In genomic region chr2:186607660-186608324, GRCh38 we compare ENCODE assay signal across 23 cellular contexts.
"Had no signal": no experiment of that assay in that cellular context is flagged by ENCODE, and none has a peak within 500 bp of the region (broad histone marks: within the 10 kb centered on the region; RNA-seq: fewer than 3 reads in every experiment).

No MANE protein-coding gene starts in this region.

- H3K9me3 ChIP-seq: body of pancreas, colonic mucosa, gastroesophageal sphincter, prostate gland, right lobe of liver, spleen, thoracic aorta, upper lobe of right lung had no signal

- H3K27ac ChIP-seq: body of pancreas, colonic mucosa, gastroesophageal sphincter, prostate gland, right lobe of liver, SK-N-MC, spleen, thoracic aorta, upper lobe of right lung had no signal

- H3K36me3 ChIP-seq: prostate gland, right lobe of liver, thoracic aorta had no signal

- H3K4me1 Mint-ChIP-seq: activated B cell treated with CpG ODN at 0.5 μM for 24 hours; activated naive CD8-positive, alpha-beta T cell treated with anti-CD3 and anti-CD28 coated beads, Interleukin-2, amount 10 ng/mL, durations not matched to agents 7 days and 5 days; naive B cell; stimulated activated naive B cell treated with anti-CD40 and anti-IgM and Interleukin-4, amounts not matched to agents 10 μg/mL and 1 μg/mL and 100 μg/mL, for 72 hours had no signal

- H3K27me3 ChIP-seq: body of pancreas, colonic mucosa, gastroesophageal sphincter, right lobe of liver, spleen, upper lobe of right lung had no signal

- H3K27me3 Mint-ChIP-seq: activated B cell treated with CpG ODN at 0.5 μM for 24 hours; activated CD8-positive, alpha-beta T cell treated with anti-CD3 and anti-CD28 coated beads for 36 hours; activated naive CD8-positive, alpha-beta T cell treated with anti-CD3 and anti-CD28 coated beads, Interleukin-2, amount 10 ng/mL, durations not matched to agents 7 days and 5 days; activated T-cell treated with anti-CD3 and anti-CD28 coated beads, Interleukin-2, amount 50 U/mL, for 24 hours; naive B cell; stimulated activated naive B cell treated with anti-CD40 and anti-IgM and Interleukin-4, amounts not matched to agents 10 μg/mL and 1 μg/mL and 100 μg/mL, for 72 hours had no signal

- H3K27ac Mint-ChIP-seq: activated B cell treated with CpG ODN at 0.5 μM for 24 hours; activated CD8-positive, alpha-beta T cell treated with anti-CD3 and anti-CD28 coated beads for 36 hours; activated naive CD8-positive, alpha-beta T cell treated with anti-CD3 and anti-CD28 coated beads, Interleukin-2, amount 10 ng/mL, durations not matched to agents 7 days and 5 days; activated T-cell treated with anti-CD3 and anti-CD28 coated beads, Interleukin-2, amount 50 U/mL, for 24 hours; activated T-helper 2 cell treated with anti-CD3 and anti-CD28 coated beads, Interferon-gamma antibody, Interleukin-2, Interleukin-4, amounts not matched to agents 10 μg/mL and 5 μg/mL and 100 μg/mL, durations not matched to agents 14 hours and 24 hours and 36 hours; stimulated activated naive B cell treated with anti-CD40 and anti-IgM and Interleukin-4, amounts not matched to agents 10 μg/mL and 1 μg/mL and 100 μg/mL, for 72 hours had no signal

- DNase-seq: activated B cell treated with CpG ODN at 0.5 μM for 24 hours; activated CD4-positive, alpha-beta T cell treated with anti-CD3 and anti-CD28 coated beads for 48 hours; activated CD8-positive, alpha-beta T cell treated with anti-CD3 and anti-CD28 coated beads for 36 hours; activated naive CD4-positive, alpha-beta T cell treated with Interleukin-2 at 50 U/mL for 16 hours; activated naive CD8-positive, alpha-beta T cell treated with anti-CD3 and anti-CD28 coated beads, Interleukin-2, amount 10 ng/mL, durations not matched to agents 7 days and 5 days; activated T-cell treated with anti-CD3 and anti-CD28 coated beads, Interleukin-2, amount 50 U/mL, for 24 hours; amygdala; body of pancreas; central memory CD4-positive, alpha-beta T cell; colonic mucosa; erythroblast; left colon; naive B cell; right lobe of liver; spleen; stimulated activated naive B cell treated with anti-CD40 and anti-IgM and Interleukin-4, amounts not matched to agents 10 μg/mL and 1 μg/mL and 100 μg/mL, for 72 hours; upper lobe of right lung had no signal

- H3K4me1 ChIP-seq: colonic mucosa, prostate gland, right lobe of liver had no signal

- ATAC-seq: activated CD8-positive, alpha-beta T cell treated with anti-CD3 and anti-CD28 coated beads for 36 hours; body of pancreas; gastroesophageal sphincter; left colon; right lobe of liver; stimulated activated naive B cell treated with anti-CD40 and anti-IgM and Interleukin-4, amounts not matched to agents 10 μg/mL and 1 μg/mL and 100 μg/mL, for 72 hours; upper lobe of right lung had no signal

- H3K9me3 Mint-ChIP-seq: activated B cell treated with CpG ODN at 0.5 μM for 24 hours; activated CD8-positive, alpha-beta T cell treated with anti-CD3 and anti-CD28 coated beads for 36 hours; activated naive CD8-positive, alpha-beta T cell treated with anti-CD3 and anti-CD28 coated beads, Interleukin-2, amount 10 ng/mL, durations not matched to agents 7 days and 5 days; activated T-cell treated with anti-CD3 and anti-CD28 coated beads, Interleukin-2, amount 50 U/mL, for 24 hours; activated T-helper 2 cell treated with anti-CD3 and anti-CD28 coated beads, Interferon-gamma antibody, Interleukin-2, Interleukin-4, amounts not matched to agents 10 μg/mL and 5 μg/mL and 100 μg/mL, durations not matched to agents 14 hours and 24 hours and 36 hours; naive B cell; neural crest cell; stimulated activated naive B cell treated with anti-CD40 and anti-IgM and Interleukin-4, amounts not matched to agents 10 μg/mL and 1 μg/mL and 100 μg/mL, for 72 hours had no signal

- H3K36me3 Mint-ChIP-seq: naive B cell; stimulated activated naive B cell treated with anti-CD40 and anti-IgM and Interleukin-4, amounts not matched to agents 10 μg/mL and 1 μg/mL and 100 μg/mL, for 72 hours had no signal

- H3K4me3 Mint-ChIP-seq: activated B cell treated with CpG ODN at 0.5 μM for 24 hours; activated CD8-positive, alpha-beta T cell treated with anti-CD3 and anti-CD28 coated beads for 36 hours; activated naive CD8-positive, alpha-beta T cell treated with anti-CD3 and anti-CD28 coated beads, Interleukin-2, amount 10 ng/mL, durations not matched to agents 7 days and 5 days; activated T-cell treated with anti-CD3 and anti-CD28 coated beads, Interleukin-2, amount 50 U/mL, for 24 hours; naive B cell; neural crest cell; stimulated activated naive B cell treated with anti-CD40 and anti-IgM and Interleukin-4, amounts not matched to agents 10 μg/mL and 1 μg/mL and 100 μg/mL, for 72 hours had no signal

- H3K4me3 ChIP-seq: body of pancreas, colonic mucosa, gastroesophageal sphincter, prostate gland, right lobe of liver, SK-N-MC, spleen, thoracic aorta, upper lobe of right lung had no signal
